19 cellular contexts compared by ENCODE assay signal in genomic region chr2:51290725-51291124, GRCh38.
"Had no signal": no experiment of that assay in that cellular context is flagged by ENCODE, and none has a peak within 500 bp of the region (broad histone marks: within the 10 kb centered on the region; RNA-seq: fewer than 3 reads in every experiment).

No MANE protein-coding gene starts in this region.

- H3K36me3 Mint-ChIP-seq: mesothelial cell of epicardium had no signal

- DNase-seq: activated CD4-positive, alpha-beta T cell treated with anti-CD3 and anti-CD28 coated beads, Interleukin-2, amount 50 U/mL, for 48 hours; activated naive CD4-positive, alpha-beta T cell treated with Interleukin-2 at 50 U/mL for 16 hours; caudate nucleus; colonic mucosa; foreskin melanocyte; heart left ventricle; left cardiac atrium; pancreas; T-helper 1 cell; T1000; upper lobe of left lung had no signal

- H3K36me3 ChIP-seq: colonic mucosa, esophagus muscularis mucosa, heart left ventricle, pancreas, upper lobe of left lung had no signal

- H3K27ac ChIP-seq: colonic mucosa, esophagus muscularis mucosa, heart left ventricle, pancreas, upper lobe of left lung, VCaP had no signal

- H3K4me1 ChIP-seq: colonic mucosa, esophagus muscularis mucosa, heart left ventricle, pancreas, upper lobe of left lung had no signal

- H3K27me3 Mint-ChIP-seq: activated T-helper 17 cell treated with anti-CD3 and anti-CD28 coated beads, Interleukin-2, amount 50 U/mL, for 72 hours; stimulated activated naive CD8-positive, alpha-beta T cell treated with anti-CD3 and anti-CD28 coated beads, Interleukin-15, Interleukin-2, amounts not matched to agents 100 ng/mL and 50 ng/mL, for 24 hours had no signal

- H3K4me3 Mint-ChIP-seq: activated T-helper 17 cell treated with anti-CD3 and anti-CD28 coated beads, Interleukin-2, amount 50 U/mL, for 72 hours; mesothelial cell of epicardium; neural crest cell; stimulated activated naive CD8-positive, alpha-beta T cell treated with anti-CD3 and anti-CD28 coated beads, Interleukin-15, Interleukin-2, amounts not matched to agents 100 ng/mL and 50 ng/mL, for 24 hours had no signal

- H3K9me3 Mint-ChIP-seq: neural crest cell had no signal

- ATAC-seq: activated T-helper 17 cell treated with anti-CD3 and anti-CD28 coated beads, Interleukin-2, amount 50 U/mL, for 72 hours; heart left ventricle; left cardiac atrium; pancreas; sciatic nerve had no signal

- H3K27ac Mint-ChIP-seq: activated T-helper 17 cell treated with anti-CD3 and anti-CD28 coated beads, Interleukin-2, amount 50 U/mL, for 72 hours; mesothelial cell of epicardium; stimulated activated naive CD8-positive, alpha-beta T cell treated with anti-CD3 and anti-CD28 coated beads, Interleukin-15, Interleukin-2, amounts not matched to agents 100 ng/mL and 50 ng/mL, for 24 hours had no signal

- H3K4me1 Mint-ChIP-seq: activated T-helper 17 cell treated with anti-CD3 and anti-CD28 coated beads, Interleukin-2, amount 50 U/mL, for 72 hours; mesothelial cell of epicardium; neural crest cell had no signal

- H3K27me3 ChIP-seq: colonic mucosa, esophagus muscularis mucosa, heart left ventricle, pancreas, upper lobe of left lung had no signal

- FAIRE-seq: pancreas had no signal

- H3K4me3 ChIP-seq: colonic mucosa, esophagus muscularis mucosa, heart left ventricle, lung, pancreas, upper lobe of left lung had no signal

- H3K9me3 ChIP-seq: colonic mucosa, esophagus muscularis mucosa, heart left ventricle, pancreas, upper lobe of left lung had no signal
